In genomic region chr13:86409466-86410241, GRCh38 we compare ENCODE assay signal across 22 cellular contexts.
DNase-seq lines count a peak whose midpoint lies in the region; ATAC-seq, FAIRE-seq and TF ChIP-seq lines count a peak whose summit lies in the region.
"Had no signal": no experiment of that assay in that cellular context is flagged by ENCODE, and none has a peak within 500 bp of the region (broad histone marks: within the 10 kb centered on the region; RNA-seq: fewer than 3 reads in every experiment).

No MANE protein-coding gene starts in this region.

- H3K27me3 Mint-ChIP-seq in stimulated activated memory B cell treated with anti-CD40 and anti-IgM and Interleukin-4, amounts not matched to agents 10 μg/mL and 1 μg/mL and 100 μg/mL, for 72 hours = no peaks in the 10 kb centered on the region
- H3K27me3 Mint-ChIP-seq: CD4-positive, alpha-beta memory T cell had no signal

- peak; percentile 4 for DNase-seq in AG20443 (ENCODE audit: low spot score)
- DNase-seq in bronchial epithelial cell (ENCODE audit: low read depth) = no peak
- DNase-seq in posterior vena cava (ENCODE audit: low spot score) = peak; percentile 58
- no peak for DNase-seq in germinal center (ENCODE audit: low spot score)
- DNase-seq: 8988T; ACHN; C1 segment of cervical spinal cord; Calu3; CD4-positive, alpha-beta memory T cell; COR-L47; DMS53; DMS79 treated with DMSO at 0.1 percent for 48 hours; GF-D8; GOT3; HFFc6 had no signal

- H3K9me3 Mint-ChIP-seq in stimulated activated memory B cell treated with anti-CD40 and anti-IgM and Interleukin-4, amounts not matched to agents 10 μg/mL and 1 μg/mL and 100 μg/mL, for 72 hours = peaks cover 12% of the 10 kb centered on the region

- H3K36me3 ChIP-seq in bronchial epithelial cell (ENCODE audit: control insufficient read depth, insufficient read depth, low read length) = no peaks in the 10 kb centered on the region
- H3K36me3 ChIP-seq: HAP-1 had no signal

- peak; percentile 40 for FAIRE-seq in bronchial epithelial cell (lab: Jason Lieb, UNC)
- FAIRE-seq: A549, GM12892 had no signal

- ATAC-seq in stimulated activated memory B cell treated with anti-CD40 and anti-IgM and Interleukin-4, amounts not matched to agents 10 μg/mL and 1 μg/mL and 100 μg/mL, for 72 hours = peak; percentile 27
- ATAC-seq in HG02588 (IDR thresholded peaks at IDR 0.05; ENCODE audit: unreplicated experiment) (no peak), HG02642 (IDR thresholded peaks at IDR 0.05; ENCODE audit: poor library complexity, unreplicated experiment) (no peak), HG03342 (IDR thresholded peaks at IDR 0.05; ENCODE audit: unreplicated experiment) (no peak)
- ATAC-seq: A549 had no signal

- no peak overlapping the region for H3K4me3 Mint-ChIP-seq in stimulated activated memory B cell treated with anti-CD40 and anti-IgM and Interleukin-4, amounts not matched to agents 10 μg/mL and 1 μg/mL and 100 μg/mL, for 72 hours
- H3K4me3 Mint-ChIP-seq: CD4-positive, alpha-beta memory T cell; HFFc6 had no signal

- intact Hi-C loops in posterior vena cava (cut with DNase I) = no loop called here

- no peak overlapping the region for H3K4me3 ChIP-seq in bronchial epithelial cell (ENCODE audit: low read depth, low read length)
- H3K4me3 ChIP-seq: A549, HAP-1 had no signal

- H3K27ac Mint-ChIP-seq in stimulated activated memory B cell treated with anti-CD40 and anti-IgM and Interleukin-4, amounts not matched to agents 10 μg/mL and 1 μg/mL and 100 μg/mL, for 72 hours = no peak overlapping the region
- H3K27ac Mint-ChIP-seq: CD4-positive, alpha-beta memory T cell; HFFc6 had no signal

- H3K27me3 ChIP-seq in bronchial epithelial cell (ENCODE audit: control insufficient read depth, insufficient read depth, low read length) = no peaks in the 10 kb centered on the region

- no peaks in the 10 kb centered on the region for H3K4me1 Mint-ChIP-seq in stimulated activated memory B cell treated with anti-CD40 and anti-IgM and Interleukin-4, amounts not matched to agents 10 μg/mL and 1 μg/mL and 100 μg/mL, for 72 hours
- H3K4me1 Mint-ChIP-seq: CD4-positive, alpha-beta memory T cell had no signal

- no peak for TF ChIP-seq CTCF in bronchial epithelial cell (IDR thresholded peaks at IDR 0.05; ENCODE audit: insufficient read depth, low read length, severe bottlenecking)

- no peaks in the 10 kb centered on the region for H3K36me3 Mint-ChIP-seq in stimulated activated memory B cell treated with anti-CD40 and anti-IgM and Interleukin-4, amounts not matched to agents 10 μg/mL and 1 μg/mL and 100 μg/mL, for 72 hours
- H3K36me3 Mint-ChIP-seq: CD4-positive, alpha-beta memory T cell had no signal

Comparison
In these comparisons a context has a peak if more than half of its experiments do, and no peak if none do; other contexts are left out.
1. DNase-seq: peak in AG20443 (single experiment) and posterior vena cava (single experiment); none in bronchial epithelial cell (single experiment) and germinal center (single experiment).